Comparison of ENCODE assay signal across 24 cellular contexts in genomic region chr2:23160006-23160405, GRCh38.
"Had no signal": no experiment of that assay in that cellular context is flagged by ENCODE, and none has a peak within 500 bp of the region (broad histone marks: within the 10 kb centered on the region; RNA-seq: fewer than 3 reads in every experiment).

No MANE protein-coding gene starts in this region.

- H3K4me1 Mint-ChIP-seq: stimulated activated effector memory CD8-positive, alpha-beta T cell treated with anti-CD3 and anti-CD28 coated beads, Interleukin-12 subunit alpha, Interleukin-12 subunit beta, amount 100 ng/mL, for 72 hours; stimulated activated memory B cell treated with anti-CD40 and anti-IgM and Interleukin-4, amounts not matched to agents 10 μg/mL and 1 μg/mL and 100 μg/mL, for 72 hours; stimulated activated naive B cell treated with anti-CD40 and anti-IgM and Interleukin-4, amounts not matched to agents 10 μg/mL and 1 μg/mL and 100 μg/mL, for 72 hours; stimulated activated naive CD8-positive, alpha-beta T cell treated with anti-CD3 and anti-CD28 coated beads, Interleukin-15, amount 100 ng/mL, for 72 hours had no signal

- FAIRE-seq: urothelium cell line had no signal

- H3K27ac Mint-ChIP-seq: stimulated activated effector memory CD8-positive, alpha-beta T cell treated with anti-CD3 and anti-CD28 coated beads, Interleukin-12 subunit alpha, Interleukin-12 subunit beta, amount 100 ng/mL, for 72 hours; stimulated activated memory B cell treated with anti-CD40 and anti-IgM and Interleukin-4, amounts not matched to agents 10 μg/mL and 1 μg/mL and 100 μg/mL, for 72 hours; stimulated activated naive B cell treated with anti-CD40 and anti-IgM and Interleukin-4, amounts not matched to agents 10 μg/mL and 1 μg/mL and 100 μg/mL, for 72 hours; stimulated activated naive CD8-positive, alpha-beta T cell treated with anti-CD3 and anti-CD28 coated beads, Interleukin-15, amount 100 ng/mL, for 72 hours; stimulated activated naive CD8-positive, alpha-beta T cell treated with anti-CD3 and anti-CD28 coated beads, Interleukin-15, Interleukin-2, amounts not matched to agents 100 ng/mL and 50 ng/mL, for 24 hours; type B pancreatic cell had no signal

- ATAC-seq: stimulated activated effector memory CD8-positive, alpha-beta T cell treated with anti-CD3 and anti-CD28 coated beads, Interleukin-12 subunit alpha, Interleukin-12 subunit beta, amount 100 ng/mL, for 72 hours; stimulated activated memory B cell treated with anti-CD40 and anti-IgM and Interleukin-4, amounts not matched to agents 10 μg/mL and 1 μg/mL and 100 μg/mL, for 72 hours; stimulated activated naive B cell treated with anti-CD40 and anti-IgM and Interleukin-4, amounts not matched to agents 10 μg/mL and 1 μg/mL and 100 μg/mL, for 72 hours; stimulated activated naive CD8-positive, alpha-beta T cell treated with anti-CD3 and anti-CD28 coated beads, Interleukin-15, amount 100 ng/mL, for 72 hours; stimulated activated naive CD8-positive, alpha-beta T cell treated with anti-CD3 and anti-CD28 coated beads, Interleukin-15, Interleukin-2, amounts not matched to agents 100 U/mL and 50 U/mL, for 24 hours; upper lobe of right lung had no signal

- H3K9me3 Mint-ChIP-seq: stimulated activated effector memory CD8-positive, alpha-beta T cell treated with anti-CD3 and anti-CD28 coated beads, Interleukin-12 subunit alpha, Interleukin-12 subunit beta, amount 100 ng/mL, for 72 hours; stimulated activated memory B cell treated with anti-CD40 and anti-IgM and Interleukin-4, amounts not matched to agents 10 μg/mL and 1 μg/mL and 100 μg/mL, for 72 hours; stimulated activated naive B cell treated with anti-CD40 and anti-IgM and Interleukin-4, amounts not matched to agents 10 μg/mL and 1 μg/mL and 100 μg/mL, for 72 hours; stimulated activated naive CD8-positive, alpha-beta T cell treated with anti-CD3 and anti-CD28 coated beads, Interleukin-15, amount 100 ng/mL, for 72 hours; stimulated activated naive CD8-positive, alpha-beta T cell treated with anti-CD3 and anti-CD28 coated beads, Interleukin-15, Interleukin-2, amounts not matched to agents 100 ng/mL and 50 ng/mL, for 24 hours; type B pancreatic cell had no signal

- H3K27me3 Mint-ChIP-seq: stimulated activated naive CD8-positive, alpha-beta T cell treated with anti-CD3 and anti-CD28 coated beads, Interleukin-15, amount 100 ng/mL, for 72 hours; stimulated activated naive CD8-positive, alpha-beta T cell treated with anti-CD3 and anti-CD28 coated beads, Interleukin-15, Interleukin-2, amounts not matched to agents 100 ng/mL and 50 ng/mL, for 24 hours; type B pancreatic cell had no signal

- H3K36me3 Mint-ChIP-seq: stimulated activated effector memory CD8-positive, alpha-beta T cell treated with anti-CD3 and anti-CD28 coated beads, Interleukin-12 subunit alpha, Interleukin-12 subunit beta, amount 100 ng/mL, for 72 hours; stimulated activated memory B cell treated with anti-CD40 and anti-IgM and Interleukin-4, amounts not matched to agents 10 μg/mL and 1 μg/mL and 100 μg/mL, for 72 hours; stimulated activated naive B cell treated with anti-CD40 and anti-IgM and Interleukin-4, amounts not matched to agents 10 μg/mL and 1 μg/mL and 100 μg/mL, for 72 hours; type B pancreatic cell had no signal

- H3K4me3 Mint-ChIP-seq: stimulated activated effector memory CD8-positive, alpha-beta T cell treated with anti-CD3 and anti-CD28 coated beads, Interleukin-12 subunit alpha, Interleukin-12 subunit beta, amount 100 ng/mL, for 72 hours; stimulated activated memory B cell treated with anti-CD40 and anti-IgM and Interleukin-4, amounts not matched to agents 10 μg/mL and 1 μg/mL and 100 μg/mL, for 72 hours; stimulated activated naive B cell treated with anti-CD40 and anti-IgM and Interleukin-4, amounts not matched to agents 10 μg/mL and 1 μg/mL and 100 μg/mL, for 72 hours; stimulated activated naive CD8-positive, alpha-beta T cell treated with anti-CD3 and anti-CD28 coated beads, Interleukin-15, amount 100 ng/mL, for 72 hours; stimulated activated naive CD8-positive, alpha-beta T cell treated with anti-CD3 and anti-CD28 coated beads, Interleukin-15, Interleukin-2, amounts not matched to agents 100 ng/mL and 50 ng/mL, for 24 hours; type B pancreatic cell had no signal

- DNase-seq: stimulated activated CD4-positive, alpha-beta T cell treated with anti-CD3 and anti-CD28 coated beads, Interleukin-2, amount 100 ng/mL, for 48 hours; stimulated activated CD4-positive, alpha-beta T cell treated with anti-CD3 and anti-CD28 coated beads, Interleukin-4, amount 100 ng/mL, for 1 hour; stimulated activated CD4-positive, alpha-beta T cell treated with anti-CD3 and anti-CD28 coated beads, Interleukin-4, amount 100 ng/mL, for 24 hours; stimulated activated CD4-positive, alpha-beta T cell treated with anti-CD3 and anti-CD28 coated beads, Interleukin-4, amount 100 ng/mL, for 4 hours; stimulated activated CD8-positive, alpha-beta memory T cell treated with anti-CD3 and anti-CD28 coated beads, Interleukin-4, amount 100 ng/mL, for 48 hours; stimulated activated naive B cell treated with anti-CD40 and anti-IgM and Interleukin-4, amounts not matched to agents 10 μg/mL and 1 μg/mL and 100 μg/mL, for 72 hours; stimulated activated naive CD4-positive, alpha-beta T cell; stimulated activated naive CD4-positive, alpha-beta T cell treated with Interleukin-2 at 50 U/mL for 16 hours; stimulated activated naive CD8-positive, alpha-beta T cell treated with anti-CD3 and anti-CD28 coated beads, Interleukin-15, amount 100 ng/mL, for 72 hours; stimulated activated naive CD8-positive, alpha-beta T cell treated with anti-CD3 and anti-CD28 coated beads, Interleukin-15, Interleukin-2, amounts not matched to agents 100 U/mL and 50 U/mL, for 24 hours; stomach; substantia nigra; testis; thyroid gland; tibial artery; transverse colon; upper lobe of left lung; upper lobe of right lung; uterus had no signal
